18 cellular contexts compared by ENCODE assay signal in genomic region chr2:127578411-127578810, GRCh38. TPM values are rescaled to one million over a fixed set of nuclear protein-coding genes. Genes with fewer than 3 reads are reported as not detected.
"Had no signal": no experiment of that assay in that cellular context is flagged by ENCODE, and none has a peak within 500 bp of the region (broad histone marks: within the 10 kb centered on the region; RNA-seq: fewer than 3 reads in every experiment).

No MANE protein-coding gene starts in this region.

- ATAC-seq: effector memory CD8-positive, alpha-beta T cell; gastroesophageal sphincter; left lung had no signal

- H3K27ac ChIP-seq: gastroesophageal sphincter, left lung, upper lobe of left lung had no signal

- H3K36me3 Mint-ChIP-seq: brain had no signal

- H3K27me3 ChIP-seq: gastroesophageal sphincter, left lung, upper lobe of left lung had no signal

- H3K4me3 Mint-ChIP-seq: activated naive CD8-positive, alpha-beta T cell treated with anti-CD3 and anti-CD28 coated beads, Interleukin-2, amount 10 ng/mL, durations not matched to agents 7 days and 5 days; brain; dendritic cell treated with granulocyte-macrophage colony-stimulating factor and Interleukin-4, amounts not matched to agents 40 ng/mL and 50 ng/mL, for 4 days; effector memory CD8-positive, alpha-beta T cell; nephron; T-helper 2 cell treated with Interferon-gamma antibody and Interleukin-4, amounts not matched to agents 5 μg/mL and 100 μg/mL, for 36 hours had no signal

- H3K4me3 ChIP-seq: gastroesophageal sphincter, left lung, upper lobe of left lung had no signal

- H3K9me3 ChIP-seq: gastroesophageal sphincter, left lung, upper lobe of left lung had no signal

- DNase-seq: activated CD4-positive, CD25-positive, alpha-beta regulatory T cell; activated naive CD4-positive, alpha-beta T cell; effector memory CD8-positive, alpha-beta T cell; erythroblast; left lung; mammary epithelial cell; nucleus accumbens; stimulated activated CD4-positive, alpha-beta T cell treated with anti-CD3 and anti-CD28 coated beads, Interleukin-2, amount 100 ng/mL, for 48 hours; stimulated activated naive CD4-positive, alpha-beta T cell treated with Interleukin-2 at 50 U/mL for 16 hours; upper lobe of left lung had no signal

- H3K4me1 Mint-ChIP-seq: brain had no signal

- FAIRE-seq: islet of Langerhans had no signal

- H3K27me3 Mint-ChIP-seq: dendritic cell treated with granulocyte-macrophage colony-stimulating factor and Interleukin-4, amounts not matched to agents 40 ng/mL and 50 ng/mL, for 4 days had no signal

- H3K9me3 Mint-ChIP-seq: activated naive CD8-positive, alpha-beta T cell treated with anti-CD3 and anti-CD28 coated beads, Interleukin-2, amount 10 ng/mL, durations not matched to agents 7 days and 5 days; brain; dendritic cell treated with granulocyte-macrophage colony-stimulating factor and Interleukin-4, amounts not matched to agents 40 ng/mL and 50 ng/mL, for 4 days; effector memory CD8-positive, alpha-beta T cell; nephron; T-helper 2 cell treated with Interferon-gamma antibody and Interleukin-4, amounts not matched to agents 5 μg/mL and 100 μg/mL, for 36 hours had no signal

- H3K36me3 ChIP-seq: gastroesophageal sphincter, left lung, upper lobe of left lung had no signal

- H3K27ac Mint-ChIP-seq: activated naive CD8-positive, alpha-beta T cell treated with anti-CD3 and anti-CD28 coated beads, Interleukin-2, amount 10 ng/mL, durations not matched to agents 7 days and 5 days; brain; dendritic cell treated with granulocyte-macrophage colony-stimulating factor and Interleukin-4, amounts not matched to agents 40 ng/mL and 50 ng/mL, for 4 days; effector memory CD8-positive, alpha-beta T cell; nephron; T-helper 2 cell treated with Interferon-gamma antibody and Interleukin-4, amounts not matched to agents 5 μg/mL and 100 μg/mL, for 36 hours had no signal

RNA-seq across cellular contexts. Expression of gene MYO7B, which starts 42.9 kb away (rescaled TPM):
- total RNA-seq: mammary epithelial cell, SK-MEL-5 had no signal
- polyA plus RNA-seq: mammary epithelial cell had no signal
